Comparison of ENCODE assay signal across 16 cellular contexts in the genomic region with DNA sequence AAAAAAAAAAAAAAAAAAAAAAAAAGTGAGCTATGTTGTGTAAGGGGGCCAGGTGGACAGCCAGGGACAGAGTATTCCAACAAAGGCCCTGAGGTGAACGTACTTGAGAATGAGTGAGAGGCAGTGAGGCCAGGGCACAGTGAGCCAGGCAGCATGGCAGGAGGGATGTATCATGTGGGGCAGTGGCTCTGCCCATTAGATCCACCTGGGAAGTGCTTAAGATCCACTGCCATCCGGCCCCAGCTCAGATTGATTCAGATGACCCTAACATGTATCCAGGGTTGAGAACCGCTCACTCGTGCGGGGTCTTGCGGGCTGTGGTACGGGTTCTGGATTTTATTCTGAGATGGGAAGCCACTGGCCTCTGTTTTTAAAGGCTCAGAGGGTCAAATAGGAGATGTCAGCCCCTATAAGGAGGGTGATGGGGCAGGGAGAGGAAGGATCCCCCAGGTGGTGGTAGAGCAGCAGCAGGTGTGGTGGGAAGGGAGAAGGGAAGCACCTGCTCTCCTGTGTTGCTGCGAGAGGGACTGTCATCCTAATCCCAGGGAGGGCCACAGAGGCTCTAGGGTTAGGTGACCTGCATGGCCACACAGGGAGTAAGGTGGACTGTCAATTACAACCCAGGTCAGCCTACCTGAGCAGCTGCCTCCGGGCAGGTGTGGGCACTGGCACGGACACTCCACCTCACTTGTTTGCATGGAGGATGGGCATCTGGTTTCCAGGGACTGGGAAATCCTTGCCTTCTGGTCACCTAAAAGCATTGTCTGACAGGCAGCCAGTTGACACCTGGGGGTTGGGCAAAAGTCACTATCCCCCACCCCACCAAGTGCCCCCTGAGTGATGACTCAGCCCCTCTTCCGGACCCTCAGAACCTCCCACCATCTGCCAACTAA. TPM values are rescaled to one million over a fixed set of nuclear protein-coding genes. Genes with fewer than 3 reads are reported as not detected.
A peak's percentile ranks its signal among the peaks of the same experiment; 100 is the strongest.
DNase-seq lines count a peak whose midpoint lies in the region; ATAC-seq and TF ChIP-seq lines count a peak whose summit lies in the region.
"Had no signal": no experiment of that assay in that cellular context is flagged by ENCODE, and none has a peak within 500 bp of the region (broad histone marks: within the 10 kb centered on the region; RNA-seq: fewer than 3 reads in every experiment).

No MANE protein-coding gene starts in this region.

- no peaks in the 10 kb centered on the region for H3K36me3 Mint-ChIP-seq in activated naive CD8-positive, alpha-beta T cell treated with anti-CD3 and anti-CD28 coated beads, Interleukin-2, amount 50 U/mL, for 24 hours (ENCODE audit: low read depth)
- H3K36me3 Mint-ChIP-seq in activated naive CD8-positive, alpha-beta T cell treated with anti-CD3 and anti-CD28 coated beads for 36 hours, result no peaks in the 10 kb centered on the region
- H3K36me3 Mint-ChIP-seq: naive thymus-derived CD8-positive, alpha-beta T cell had no signal

- H3K27ac ChIP-seq in PC-3 (ENCODE audit: low read length), result no peak overlapping the region
- H3K27ac ChIP-seq in transverse colon, result no peak overlapping the region
- H3K27ac ChIP-seq: adrenal gland, SJCRH30 had no signal

- peak overlapping the region; percentile 38 for H3K27ac Mint-ChIP-seq in activated naive CD8-positive, alpha-beta T cell treated with anti-CD3 and anti-CD28 coated beads, Interleukin-2, amount 50 U/mL, for 24 hours
- no peak overlapping the region for H3K27ac Mint-ChIP-seq in activated naive CD8-positive, alpha-beta T cell treated with anti-CD3 and anti-CD28 coated beads for 36 hours
- H3K27ac Mint-ChIP-seq: naive thymus-derived CD8-positive, alpha-beta T cell; T-helper 2 cell treated with Interferon-gamma antibody and Interleukin-4, amounts not matched to agents 5 μg/mL and 100 μg/mL, for 36 hours had no signal

- H3K9me3 Mint-ChIP-seq in activated naive CD8-positive, alpha-beta T cell treated with anti-CD3 and anti-CD28 coated beads, Interleukin-2, amount 50 U/mL, for 24 hours, result no peaks in the 10 kb centered on the region
- H3K9me3 Mint-ChIP-seq in activated naive CD8-positive, alpha-beta T cell treated with anti-CD3 and anti-CD28 coated beads for 36 hours, result no peaks in the 10 kb centered on the region
- H3K9me3 Mint-ChIP-seq: activated T-cell treated with anti-CD3 and anti-CD28 coated beads, Interleukin-2, amount 50 U/mL, for 4 hours; naive thymus-derived CD8-positive, alpha-beta T cell; T-helper 2 cell treated with Interferon-gamma antibody and Interleukin-4, amounts not matched to agents 5 μg/mL and 100 μg/mL, for 36 hours had no signal

- 76% methylated on average over 11 of the region's 11 CpGs; no CpG with 5 or more reads in 1 of the 2 donors for WGBS in transverse colon (ENCODE audit: low coverage in 1 of 2), 2 donors

- no peak overlapping the region for H3K4me2 ChIP-seq in PC-3 (ENCODE audit: low read length)

- in situ Hi-C loops in transverse colon (cut with MboI; ENCODE audit: low pct_ligation_motif_present in 1 of 4, low pct_unique_long_range_greater_than_20kb in 1 of 4, low sequenced_read_pairs in 3 of 4), result loop anchor here in 1 of 4 donors (5.0 kb wide), 1 partner anchor 121 kb away; no protein-coding TSS in a partner anchor

- H3K9me3 ChIP-seq in PC-3 (ENCODE audit: low read length) (no peaks in the 10 kb centered on the region), transverse colon (no peaks in the 10 kb centered on the region)
- H3K9me3 ChIP-seq: adrenal gland, SJCRH30 had no signal

- no TSS peak for BruUV-seq in PC-3 (replicated peaks; lab: Mats Ljungman, UMichigan)

- DNase-seq in activated naive CD8-positive, alpha-beta T cell treated with anti-CD3 and anti-CD28 coated beads, Interleukin-2, amount 50 U/mL, for 24 hours, result peak; percentile 0
- DNase-seq in activated naive CD8-positive, alpha-beta T cell treated with anti-CD3 and anti-CD28 coated beads for 36 hours, result no peak
- DNase-seq in PC-3 (no peak), left colon (no peak), transverse colon (peak; percentile 5), NCI-H1436 treated with DMSO at 0.1 percent for 48 hours (lab: John Stamatoyannopoulos, UW) (no peak)
- no peak for DNase-seq in stimulated activated CD4-positive, alpha-beta T cell treated with anti-CD3 and anti-CD28 coated beads, Interleukin-2, amount 100 ng/mL, for 24 hours
- DNase-seq: activated CD4-positive, alpha-beta T cell treated with anti-CD3 and anti-CD28 coated beads for 4 hours; activated T-cell treated with anti-CD3 and anti-CD28 coated beads, Interleukin-2, amount 50 U/mL, for 4 hours; foreskin melanocyte; naive thymus-derived CD8-positive, alpha-beta T cell; NCI-H345; SJCRH30 had no signal

- no peak for ATAC-seq in activated naive CD8-positive, alpha-beta T cell treated with anti-CD3 and anti-CD28 coated beads, Interleukin-2, amount 50 U/mL, for 24 hours
- peak; percentile 5; the same call in 1 of the 2 replicates for ATAC-seq in PC-3
- ATAC-seq in left colon, result peak; percentile 3
- ATAC-seq in GM21528 (IDR thresholded peaks at IDR 0.05; ENCODE audit: low FRiP score, unreplicated experiment), result no peak
- ATAC-seq: activated T-cell treated with anti-CD3 and anti-CD28 coated beads, Interleukin-2, amount 50 U/mL, for 4 hours; naive thymus-derived CD8-positive, alpha-beta T cell had no signal

- H3K4me1 ChIP-seq in PC-3 (ENCODE audit: insufficient read depth, low read length), result peaks cover 25% of the 10 kb centered on the region
- peaks cover 0 to 7% (median 4%) of the 10 kb centered on the region in 4 donors for H3K4me1 ChIP-seq in transverse colon
- H3K4me1 ChIP-seq: adrenal gland, SJCRH30 had no signal

- H3K27me3 Mint-ChIP-seq in activated naive CD8-positive, alpha-beta T cell treated with anti-CD3 and anti-CD28 coated beads, Interleukin-2, amount 50 U/mL, for 24 hours, result peaks cover 11% of the 10 kb centered on the region
- peaks cover 17% of the 10 kb centered on the region for H3K27me3 Mint-ChIP-seq in activated naive CD8-positive, alpha-beta T cell treated with anti-CD3 and anti-CD28 coated beads for 36 hours

- H3F3A ChIP-seq in PC-3 (ENCODE audit: low read length, unreplicated experiment), result no peaks in the 10 kb centered on the region

- TF ChIP-seq EP300 in transverse colon (IDR thresholded peaks at IDR 0.05; ENCODE audit: low read depth), result no peak

- no peaks in the 10 kb centered on the region for H3K9me2 ChIP-seq in PC-3 (replicated peaks; ENCODE audit: low read length)

- no peak overlapping the region for H3K4me3 ChIP-seq in PC-3 (ENCODE audit: low read length)
- no peak overlapping the region for H3K4me3 ChIP-seq in transverse colon
- H3K4me3 ChIP-seq: adrenal gland, SJCRH30 had no signal

- H4K20me1 ChIP-seq in PC-3 (ENCODE audit: low read length), result no peaks in the 10 kb centered on the region

- intact Hi-C loops in PC-3 (cut with micrococcal nuclease), result no loop called here
- intact Hi-C loops in left colon (cut with DNase I, micrococcal nuclease), result loop anchor here in 1 of 2 donors (10.0 kb wide), 1 partner anchor 119 kb away; no protein-coding TSS in a partner anchor
- intact Hi-C loops in transverse colon (cut with DNase I; ENCODE audit: low total_unique reads), result no loop called here

- peaks cover 9% of the 10 kb centered on the region for H3K4me1 Mint-ChIP-seq in activated naive CD8-positive, alpha-beta T cell treated with anti-CD3 and anti-CD28 coated beads, Interleukin-2, amount 50 U/mL, for 24 hours
- H3K4me1 Mint-ChIP-seq in activated naive CD8-positive, alpha-beta T cell treated with anti-CD3 and anti-CD28 coated beads for 36 hours, result peaks cover 7% of the 10 kb centered on the region

- H3K9ac ChIP-seq in PC-3 (ENCODE audit: low read length), result no peak overlapping the region

- CTCF ChIA-PET in PC-3 (lab: Charles Lee), result interaction anchor here (0.5 to 0.6 kb wide), 2 partner anchors 49 to 265 kb away, joined by 3 to 7 read pairs; no protein-coding TSS in a partner anchor

- H3K36me3 ChIP-seq in PC-3 (ENCODE audit: low read depth, low read length) (no peaks in the 10 kb centered on the region), transverse colon (no peaks in the 10 kb centered on the region)
- H3K36me3 ChIP-seq: adrenal gland, SJCRH30 had no signal

- no peaks in the 10 kb centered on the region for H3K79me2 ChIP-seq in PC-3 (ENCODE audit: low read length)

- no peak overlapping the region for H3K4me3 Mint-ChIP-seq in activated naive CD8-positive, alpha-beta T cell treated with anti-CD3 and anti-CD28 coated beads, Interleukin-2, amount 50 U/mL, for 24 hours
- no peak overlapping the region for H3K4me3 Mint-ChIP-seq in activated naive CD8-positive, alpha-beta T cell treated with anti-CD3 and anti-CD28 coated beads for 36 hours
- H3K4me3 Mint-ChIP-seq: activated T-cell treated with anti-CD3 and anti-CD28 coated beads, Interleukin-2, amount 50 U/mL, for 4 hours; naive thymus-derived CD8-positive, alpha-beta T cell; T-helper 2 cell treated with Interferon-gamma antibody and Interleukin-4, amounts not matched to agents 5 μg/mL and 100 μg/mL, for 36 hours had no signal

- POLR2A ChIA-PET in PC-3 (lab: Charles Lee; ENCODE audit: unreplicated experiment), result interaction anchor here (0.6 kb wide), 1 partner anchor 395 kb away, joined by 6 read pairs; no protein-coding TSS in a partner anchor

- no peak for TF ChIP-seq CTCF in PC-3 (conservative IDR thresholded peaks at IDR 0.05; ENCODE audit: low read depth, low read length)
- no peak for TF ChIP-seq CTCF in transverse colon (IDR thresholded peaks at IDR 0.05)

- TF ChIP-seq POLR2A in transverse colon (IDR thresholded peaks at IDR 0.05), result no peak

- H2AFZ ChIP-seq in PC-3 (ENCODE audit: low read length), result no peak overlapping the region; the same call in 1 of the 2 replicates

- H3K27me3 ChIP-seq in PC-3 (ENCODE audit: low read length) (no peaks in the 10 kb centered on the region), transverse colon (no peaks in the 10 kb centered on the region)

RNA-seq across cellular contexts. Expression of gene CDK18, which starts 31.6 kb away (rescaled TPM):
- 1 to 10 TPM; 6.2 to 6.5 TPM for total RNA-seq in activated naive CD8-positive, alpha-beta T cell treated with anti-CD3 and anti-CD28 coated beads for 36 hours
- total RNA-seq in PC-3 (2014; rRNA removed) (13.2 and 16.4 TPM in 2 replicates), left colon (10 to 100 TPM; 32.6 to 39.2 TPM), transverse colon (100 to 1,000 TPM in 1 of 4 donors, 10 to 100 TPM in 3; 28.8 to 112 (median 33.5) TPM)

Comparison
In these comparisons a context has a peak if more than half of its experiments do, and no peak if none do; other contexts are left out.
1. DNase-seq: peak in activated naive CD8-positive, alpha-beta T cell treated with anti-CD3 and anti-CD28 coated beads, Interleukin-2, amount 50 U/mL, for 24 hours (single experiment) and transverse colon (single experiment); none in activated naive CD8-positive, alpha-beta T cell treated with anti-CD3 and anti-CD28 coated beads for 36 hours (single experiment), PC-3 (single experiment), left colon (0 of 2), NCI-H1436 treated with DMSO at 0.1 percent for 48 hours (single experiment) and stimulated activated CD4-positive, alpha-beta T cell treated with anti-CD3 and anti-CD28 coated beads, Interleukin-2, amount 100 ng/mL, for 24 hours (0 of 2).
2. ATAC-seq: peak in PC-3 (single experiment) and left colon (single experiment); none in activated naive CD8-positive, alpha-beta T cell treated with anti-CD3 and anti-CD28 coated beads, Interleukin-2, amount 50 U/mL, for 24 hours (single experiment) and GM21528 (single experiment).